In genomic region chr22:26462971-26463661, GRCh38 we compare ENCODE assay signal across 19 cellular contexts. TPM values are rescaled to one million over a fixed set of nuclear protein-coding genes. Genes with fewer than 3 reads are reported as not detected.
DNase-seq lines count a peak whose midpoint lies in the region; ATAC-seq and TF ChIP-seq lines count a peak whose summit lies in the region.
"Had no signal": no experiment of that assay in that cellular context is flagged by ENCODE, and none has a peak within 500 bp of the region (broad histone marks: within the 10 kb centered on the region; RNA-seq: fewer than 3 reads in every experiment).

No MANE protein-coding gene starts in this region.

- peaks cover 0 to 69% (median 0%) of the 10 kb centered on the region in 3 donors for H3K36me3 ChIP-seq in Peyer's patch
- no peaks in the 10 kb centered on the region for H3K36me3 ChIP-seq in uterus

- H3K9me3 ChIP-seq in Peyer's patch (no peaks in the 10 kb centered on the region), uterus (no peaks in the 10 kb centered on the region)

- DNase-seq in DMS 273 (lab: John Stamatoyannopoulos, UW; ENCODE audit: unreplicated experiment) (peak; percentile 12), DMS 273 treated with DMSO at 0.1 percent for 48 hours (lab: John Stamatoyannopoulos, UW) (no peak), amniotic epithelial cell (ENCODE audit: low read depth) (peak; percentile 82), iris pigment epithelial cell (ENCODE audit: low read depth) (peak; percentile 40), sciatic nerve (ENCODE audit: low spot score) (no peak), Peyer's patch (no peak), uterus (no peak)
- DNase-seq: activated CD4-positive, alpha-beta T cell treated with anti-CD3 and anti-CD28 coated beads, Interleukin-2, amount 50 U/mL, for 1 hour; activated T-cell treated with anti-CD3 and anti-CD28 coated beads, Interleukin-2, amount 50 U/mL, for 48 hours; naive thymus-derived CD8-positive, alpha-beta T cell; NCI-H2171 treated with DMSO at 0.1 percent for 48 hours; SHP77 treated with DMSO at 0.1 percent for 48 hours; stimulated activated naive CD8-positive, alpha-beta T cell treated with anti-CD3 and anti-CD28 coated beads, Interleukin-15, Interleukin-2, amounts not matched to agents 100 U/mL and 50 U/mL, for 24 hours had no signal

- TF ChIP-seq CTCF in Peyer's patch (IDR thresholded peaks at IDR 0.05) (no peak), uterus (IDR thresholded peaks at IDR 0.05) (no peak)

- intact Hi-C loops in sciatic nerve (cut with DNase I) = no loop called here
- intact Hi-C loops in uterus (cut with DNase I; ENCODE audit: low total_unique reads) = no loop called here

- H3K4me3 ChIP-seq in Peyer's patch = no peak overlapping the region
- no peak overlapping the region for H3K4me3 ChIP-seq in uterus
- H3K4me3 ChIP-seq: coronary artery, skin epidermis had no signal

- H3K27ac ChIP-seq in Peyer's patch (no peak overlapping the region), uterus (no peak overlapping the region)
- H3K27ac ChIP-seq: 22Rv1, C4-2B, coronary artery had no signal

- H3K4me1 ChIP-seq in Peyer's patch (peaks cover 0 to 6% (median 0%) of the 10 kb centered on the region in 4 donors), uterus (no peaks in the 10 kb centered on the region)

- ATAC-seq in sciatic nerve (peak; percentile 44), GM19467 (IDR thresholded peaks at IDR 0.05; ENCODE audit: unreplicated experiment) (no peak)
- ATAC-seq: HCT116; naive thymus-derived CD8-positive, alpha-beta T cell; stimulated activated naive CD8-positive, alpha-beta T cell treated with anti-CD3 and anti-CD28 coated beads, Interleukin-15, Interleukin-2, amounts not matched to agents 100 U/mL and 50 U/mL, for 24 hours had no signal

- no peak for TF ChIP-seq POLR2A in Peyer's patch (IDR thresholded peaks at IDR 0.05)
- TF ChIP-seq POLR2A in uterus (IDR thresholded peaks at IDR 0.05) = no peak

- H3K27me3 ChIP-seq in Peyer's patch (no peaks in the 10 kb centered on the region), uterus (no peaks in the 10 kb centered on the region)

RNA-seq across cellular contexts. Expression of gene HPS4, which starts 20.5 kb away (rescaled TPM):
- total RNA-seq in sciatic nerve (42.2 TPM), Peyer's patch (10 to 100 TPM; 22.8 to 74.3 (median 47.0) TPM), uterus (10 to 100 TPM; 23.5 to 65.6 (median 43.5) TPM)

RNA-seq across cellular contexts. Expression of gene SRRD, which starts 20.6 kb away (rescaled TPM):
- 16.5 TPM for total RNA-seq in sciatic nerve
- 10 to 100 TPM in 2 of 4 donors, 1 to 10 TPM in 2; 4.2 to 17.3 (median 10.1) TPM for total RNA-seq in Peyer's patch
- total RNA-seq in uterus = 10 to 100 TPM in 2 of 4 donors, 1 to 10 TPM in 2; 5.3 to 20.1 (median 13.9) TPM

RNA-seq across cellular contexts. Expression of gene ASPHD2, which starts 34.1 kb away (rescaled TPM):
- 1.2 TPM for total RNA-seq in sciatic nerve
- 1 to 10 TPM in 3 of 4 donors, under 1 TPM in 1; 0.95 to 6.6 (median 1.4) TPM for total RNA-seq in Peyer's patch
- 1 to 10 TPM in 1 of 4 donors, under 1 TPM in 1, not detected in 2; 0.83 to 1.8 TPM for total RNA-seq in uterus

RNA-seq across cellular contexts. Expression of gene TFIP11, which starts 49.2 kb away (rescaled TPM):
- total RNA-seq in sciatic nerve (28.0 TPM), Peyer's patch (10 to 100 TPM; 24.0 to 46.2 (median 30.8) TPM), uterus (10 to 100 TPM in 3 of 4 donors, 1 to 10 TPM in 1; 6.1 to 32.5 (median 18.1) TPM)

Comparison
In these comparisons a context has a peak if more than half of its experiments do, and no peak if none do; other contexts are left out.
1. DNase-seq: peak in DMS 273 (single experiment), amniotic epithelial cell (single experiment) and iris pigment epithelial cell (single experiment); none in DMS 273 treated with DMSO at 0.1 percent for 48 hours (single experiment), sciatic nerve (single experiment), Peyer's patch (0 of 3) and uterus (0 of 2).